In genomic region chr9:36190388-36191289, GRCh38 we compare ENCODE assay signal across 8 cellular contexts. TPM values are rescaled to one million over a fixed set of nuclear protein-coding genes. Genes with fewer than 3 reads are reported as not detected.
A peak's percentile ranks its signal among the peaks of the same experiment; 100 is the strongest.
DNase-seq lines count a peak whose midpoint lies in the region; ATAC-seq and TF ChIP-seq lines count a peak whose summit lies in the region.

CLTA (plus strand) TSS chr9:36190921; CDS start chr9:36191057, 136 bp downstream.

- H4K20me1 ChIP-seq in PC-3 (ENCODE audit: low read length): peaks cover 32% of the 10 kb centered on the region

- intact Hi-C loops in PC-3 (cut with micrococcal nuclease): no loop called here
- intact Hi-C loops in mucosa of descending colon (cut with DNase I, micrococcal nuclease): no loop called here

- POLR2A ChIA-PET in PC-3 (lab: Charles Lee; ENCODE audit: unreplicated experiment): interaction anchor here (0.6 to 0.7 kb wide), 3 partner anchors 115 to 210 kb away, joined by 3 to 7 read pairs (median 4); no protein-coding TSS in a partner anchor

- peak within 1 kb of the TSS; percentile 66 for H3K27ac ChIP-seq in PC-3 (ENCODE audit: low read length)
- peak within 1 kb of the TSS; percentile 86 for H3K27ac ChIP-seq in epithelial cell of prostate

- CTCF ChIA-PET in PC-3 (lab: Charles Lee): interaction anchor here (0.7 to 1.8 kb wide), 3 partner anchors 24 to 1841 kb away, joined by 4 to 7 read pairs (median 4); no protein-coding TSS in a partner anchor

- no peaks in the 10 kb centered on the region for H3K9me3 ChIP-seq in PC-3 (ENCODE audit: low read length)
- H3K9me3 ChIP-seq in mucosa of descending colon: no peaks in the 10 kb centered on the region

- H3K4me1 ChIP-seq in PC-3 (ENCODE audit: insufficient read depth, low read length) (peaks cover 17% of the 10 kb centered on the region), mucosa of descending colon (ENCODE audit: low read depth) (peaks cover 28% of the 10 kb centered on the region)

- H3F3A ChIP-seq in PC-3 (ENCODE audit: low read length, unreplicated experiment): no peaks in the 10 kb centered on the region

- H3K27me3 ChIP-seq in PC-3 (ENCODE audit: low read length): no peaks in the 10 kb centered on the region

- peak; percentile 93 for DNase-seq in DMS53 treated with DMSO at 0.1 percent for 48 hours (lab: John Stamatoyannopoulos, UW; ENCODE audit: unreplicated experiment)
- peak; percentile 99 for DNase-seq in Jurkat, Clone E6-1 (ENCODE audit: low read depth, low spot score)
- DNase-seq in PC-3: peak; percentile 94
- DNase-seq in activated T-cell treated with anti-CD3 and anti-CD28 coated beads for 48 hours (ENCODE audit: low read depth): peak; percentile 89
- DNase-seq in epithelial cell of prostate (ENCODE audit: low read depth, low spot score): peak; percentile 97
- peak; percentile 94 to 97 (median 97) for DNase-seq in mucosa of descending colon
- peak; percentile 91 for DNase-seq in stimulated activated CD8-positive, alpha-beta memory T cell treated with anti-CD3 and anti-CD28 coated beads, Interleukin-4, amount 100 ng/mL, for 24 hours (ENCODE audit: low read depth)

- ATAC-seq in GM21619 (IDR thresholded peaks at IDR 0.05; ENCODE audit: unreplicated experiment): peak; percentile 95
- ATAC-seq in PC-3: peak; percentile 95
- peak; percentile 98 for ATAC-seq in mucosa of descending colon

- no TSS peak for BruUV-seq in PC-3 (replicated peaks; lab: Mats Ljungman, UMichigan)

- peaks cover 49% of the 10 kb centered on the region for H3K79me2 ChIP-seq in PC-3 (ENCODE audit: low read length)

- peak within 1 kb of the TSS; percentile 88 for H2AFZ ChIP-seq in PC-3 (ENCODE audit: low read length)

- H3K4me3 ChIP-seq in Jurkat, Clone E6-1 (ENCODE audit: low read length): peak within 1 kb of the TSS; percentile 85
- H3K4me3 ChIP-seq in PC-3 (ENCODE audit: low read length) (peak within 1 kb of the TSS; percentile 96), mucosa of descending colon (peak within 1 kb of the TSS; percentile 97)

- H3K4me2 ChIP-seq in PC-3 (ENCODE audit: low read length): peak within 1 kb of the TSS; percentile 94

- TF ChIP-seq CTCF in PC-3 (conservative IDR thresholded peaks at IDR 0.05; ENCODE audit: low read depth, low read length) (peak; percentile 63), mucosa of descending colon (IDR thresholded peaks at IDR 0.05) (peak; percentile 15)

- H3K36me3 ChIP-seq in PC-3 (ENCODE audit: low read depth, low read length): peaks cover 3% of the 10 kb centered on the region; the same call in 1 of the 2 replicates
- no peaks in the 10 kb centered on the region for H3K36me3 ChIP-seq in mucosa of descending colon (ENCODE audit: low read depth)

- H3K9me2 ChIP-seq in PC-3 (replicated peaks; ENCODE audit: low read length): no peaks in the 10 kb centered on the region

- H3K9ac ChIP-seq in PC-3 (ENCODE audit: low read length): peak within 1 kb of the TSS; percentile 99

RNA-seq across cellular contexts. Expression of gene CLTA, which starts in this region (rescaled TPM):
- polyA plus RNA-seq in Jurkat, Clone E6-1 (2012; ENCODE audit: insufficient read depth, insufficient read length): 209 TPM
- total RNA-seq in PC-3 (2014; rRNA removed) (259 and 266 TPM in 2 replicates), mucosa of descending colon (100 to 1,000 TPM; 165 to 206 (median 174) TPM)

Comparison
In these comparisons a context has a peak if more than half of its experiments do, and no peak if none do; other contexts are left out.
1. Peak in every context shown above with its lines: DNase-seq, ATAC-seq, H3K4me3 ChIP-seq and H3K27ac ChIP-seq.